In the genomic region with DNA sequence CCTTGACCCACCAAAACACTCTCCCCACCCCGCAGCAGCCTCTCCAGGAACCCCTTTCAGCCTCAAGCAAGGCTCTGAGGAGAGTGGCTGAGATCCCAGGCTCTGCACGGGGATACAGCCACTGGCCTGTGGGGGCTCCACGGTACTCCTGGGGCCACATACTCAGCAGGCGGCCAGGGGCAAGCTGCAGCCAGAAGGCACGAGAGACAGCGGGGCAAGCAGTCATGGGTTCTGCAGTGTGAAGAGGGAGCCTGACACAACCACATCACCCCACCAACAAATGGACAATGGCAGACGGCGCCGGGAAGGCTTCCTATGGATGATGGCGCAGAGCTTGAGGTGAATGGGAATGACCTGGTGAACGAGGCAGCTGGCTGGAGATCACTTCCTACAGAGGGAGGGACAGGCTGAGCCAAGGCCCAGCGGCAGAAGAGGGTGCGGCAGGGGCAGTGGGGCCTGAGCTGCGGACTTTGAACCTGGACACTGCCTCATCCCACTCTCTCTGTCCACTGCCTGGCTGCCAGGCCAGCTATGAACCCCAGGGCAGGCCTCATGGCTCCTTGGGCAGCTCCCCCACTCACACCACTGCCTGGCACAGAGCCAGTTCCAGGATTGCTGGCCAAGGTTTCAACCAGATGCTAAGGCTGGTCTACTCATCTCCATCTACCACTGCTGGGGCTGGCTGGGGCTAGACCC, we compare ENCODE assay signal across 1 cellular context.
A peak's percentile ranks its signal among the peaks of the same experiment; 100 is the strongest.
TF ChIP-seq lines count a peak whose summit lies in the region.

No MANE protein-coding gene starts in this region.

TF ChIP-seq in HepG2, 621 proteins besides CTCF, POLR2A, EP300 and RAD21 (continued from another document and continues in another):
- TF ChIP-seq, protein P1, sequence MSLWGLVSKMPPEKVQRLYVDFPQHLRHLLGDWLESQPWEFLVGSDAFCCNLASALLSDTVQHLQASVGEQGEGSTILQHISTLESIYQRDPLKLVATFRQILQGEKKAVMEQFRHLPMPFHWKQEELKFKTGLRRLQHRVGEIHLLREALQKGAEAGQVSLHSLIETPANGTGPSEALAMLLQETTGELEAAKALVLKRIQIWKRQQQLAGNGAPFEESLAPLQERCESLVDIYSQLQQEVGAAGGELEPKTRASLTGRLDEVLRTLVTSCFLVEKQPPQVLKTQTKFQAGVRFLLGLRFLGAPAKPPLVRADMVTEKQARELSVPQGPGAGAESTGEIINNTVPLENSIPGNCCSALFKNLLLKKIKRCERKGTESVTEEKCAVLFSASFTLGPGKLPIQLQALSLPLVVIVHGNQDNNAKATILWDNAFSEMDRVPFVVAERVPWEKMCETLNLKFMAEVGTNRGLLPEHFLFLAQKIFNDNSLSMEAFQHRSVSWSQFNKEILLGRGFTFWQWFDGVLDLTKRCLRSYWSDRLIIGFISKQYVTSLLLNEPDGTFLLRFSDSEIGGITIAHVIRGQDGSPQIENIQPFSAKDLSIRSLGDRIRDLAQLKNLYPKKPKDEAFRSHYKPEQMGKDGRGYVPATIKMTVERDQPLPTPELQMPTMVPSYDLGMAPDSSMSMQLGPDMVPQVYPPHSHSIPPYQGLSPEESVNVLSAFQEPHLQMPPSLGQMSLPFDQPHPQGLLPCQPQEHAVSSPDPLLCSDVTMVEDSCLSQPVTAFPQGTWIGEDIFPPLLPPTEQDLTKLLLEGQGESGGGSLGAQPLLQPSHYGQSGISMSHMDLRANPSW (CRISPR knock-in tag; IDR thresholded peaks at IDR 0.05; ENCODE audit: borderline replicate concordance): no peak
- TF ChIP-seq FLYWCH1 (CRISPR knock-in tag; IDR thresholded peaks at IDR 0.05): no peak
- TF ChIP-seq ZNF737 (CRISPR knock-in tag; IDR thresholded peaks at IDR 0.05; ENCODE audit: borderline replicate concordance): no peak
- TF ChIP-seq ZNF672 (CRISPR knock-in tag; IDR thresholded peaks at IDR 0.05): no peak
- no peak for TF ChIP-seq ZNF660 (CRISPR knock-in tag; IDR thresholded peaks at IDR 0.05; ENCODE audit: borderline replicate concordance, low read depth)
- TF ChIP-seq, protein P2, sequence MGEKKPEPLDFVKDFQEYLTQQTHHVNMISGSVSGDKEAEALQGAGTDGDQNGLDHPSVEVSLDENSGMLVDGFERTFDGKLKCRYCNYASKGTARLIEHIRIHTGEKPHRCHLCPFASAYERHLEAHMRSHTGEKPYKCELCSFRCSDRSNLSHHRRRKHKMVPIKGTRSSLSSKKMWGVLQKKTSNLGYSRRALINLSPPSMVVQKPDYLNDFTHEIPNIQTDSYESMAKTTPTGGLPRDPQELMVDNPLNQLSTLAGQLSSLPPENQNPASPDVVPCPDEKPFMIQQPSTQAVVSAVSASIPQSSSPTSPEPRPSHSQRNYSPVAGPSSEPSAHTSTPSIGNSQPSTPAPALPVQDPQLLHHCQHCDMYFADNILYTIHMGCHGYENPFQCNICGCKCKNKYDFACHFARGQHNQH (CRISPR knock-in tag; IDR thresholded peaks at IDR 0.05): peak; percentile 80
- TF ChIP-seq, protein P3, sequence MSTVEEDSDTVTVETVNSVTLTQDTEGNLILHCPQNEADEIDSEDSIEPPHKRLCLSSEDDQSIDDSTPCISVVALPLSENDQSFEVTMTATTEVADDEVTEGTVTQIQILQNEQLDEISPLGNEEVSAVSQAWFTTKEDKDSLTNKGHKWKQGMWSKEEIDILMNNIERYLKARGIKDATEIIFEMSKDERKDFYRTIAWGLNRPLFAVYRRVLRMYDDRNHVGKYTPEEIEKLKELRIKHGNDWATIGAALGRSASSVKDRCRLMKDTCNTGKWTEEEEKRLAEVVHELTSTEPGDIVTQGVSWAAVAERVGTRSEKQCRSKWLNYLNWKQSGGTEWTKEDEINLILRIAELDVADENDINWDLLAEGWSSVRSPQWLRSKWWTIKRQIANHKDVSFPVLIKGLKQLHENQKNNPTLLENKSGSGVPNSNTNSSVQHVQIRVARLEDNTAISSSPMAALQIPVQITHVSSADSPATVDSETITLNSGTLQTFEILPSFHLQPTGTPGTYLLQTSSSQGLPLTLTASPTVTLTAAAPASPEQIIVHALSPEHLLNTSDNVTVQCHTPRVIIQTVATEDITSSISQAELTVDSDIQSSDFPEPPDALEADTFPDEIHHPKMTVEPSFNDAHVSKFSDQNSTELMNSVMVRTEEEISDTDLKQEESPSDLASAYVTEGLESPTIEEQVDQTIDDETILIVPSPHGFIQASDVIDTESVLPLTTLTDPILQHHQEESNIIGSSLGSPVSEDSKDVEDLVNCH (CRISPR knock-in tag; IDR thresholded peaks at IDR 0.05): no peak
- TF ChIP-seq, protein P4, sequence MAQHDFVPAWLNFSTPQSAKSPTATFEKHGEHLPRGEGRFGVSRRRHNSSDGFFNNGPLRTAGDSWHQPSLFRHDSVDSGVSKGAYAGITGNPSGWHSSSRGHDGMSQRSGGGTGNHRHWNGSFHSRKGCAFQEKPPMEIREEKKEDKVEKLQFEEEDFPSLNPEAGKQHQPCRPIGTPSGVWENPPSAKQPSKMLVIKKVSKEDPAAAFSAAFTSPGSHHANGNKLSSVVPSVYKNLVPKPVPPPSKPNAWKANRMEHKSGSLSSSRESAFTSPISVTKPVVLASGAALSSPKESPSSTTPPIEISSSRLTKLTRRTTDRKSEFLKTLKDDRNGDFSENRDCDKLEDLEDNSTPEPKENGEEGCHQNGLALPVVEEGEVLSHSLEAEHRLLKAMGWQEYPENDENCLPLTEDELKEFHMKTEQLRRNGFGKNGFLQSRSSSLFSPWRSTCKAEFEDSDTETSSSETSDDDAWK (CRISPR knock-in tag; IDR thresholded peaks at IDR 0.05): no peak
- TF ChIP-seq KDM2A (CRISPR knock-in tag; IDR thresholded peaks at IDR 0.05; ENCODE audit: borderline replicate concordance, low read depth): peak; percentile 79
- no peak for TF ChIP-seq SYNCRIP (IDR thresholded peaks at IDR 0.05; ENCODE audit: insufficient read depth, low read depth, low read length)
- no peak for TF ChIP-seq ATF7 (IDR thresholded peaks at IDR 0.05)
- no peak for TF ChIP-seq ATF7 (CRISPR knock-in tag; IDR thresholded peaks at IDR 0.05)
- peak; percentile 86; the same call in 1 of the 2 replicates for TF ChIP-seq MAF1 (CRISPR knock-in tag; IDR thresholded peaks at IDR 0.05; ENCODE audit: borderline replicate concordance)
- TF ChIP-seq ZNF891 (CRISPR knock-in tag; IDR thresholded peaks at IDR 0.05): peak; percentile 38; the same call in 1 of the 2 replicates
- peak; percentile 84 for TF ChIP-seq KDM6A (CRISPR knock-in tag; IDR thresholded peaks at IDR 0.05; ENCODE audit: low read depth)
- no peak for TF ChIP-seq CHD2 (IDR thresholded peaks at IDR 0.05; ENCODE audit: low read depth, low read length)
- TF ChIP-seq, protein P5, sequence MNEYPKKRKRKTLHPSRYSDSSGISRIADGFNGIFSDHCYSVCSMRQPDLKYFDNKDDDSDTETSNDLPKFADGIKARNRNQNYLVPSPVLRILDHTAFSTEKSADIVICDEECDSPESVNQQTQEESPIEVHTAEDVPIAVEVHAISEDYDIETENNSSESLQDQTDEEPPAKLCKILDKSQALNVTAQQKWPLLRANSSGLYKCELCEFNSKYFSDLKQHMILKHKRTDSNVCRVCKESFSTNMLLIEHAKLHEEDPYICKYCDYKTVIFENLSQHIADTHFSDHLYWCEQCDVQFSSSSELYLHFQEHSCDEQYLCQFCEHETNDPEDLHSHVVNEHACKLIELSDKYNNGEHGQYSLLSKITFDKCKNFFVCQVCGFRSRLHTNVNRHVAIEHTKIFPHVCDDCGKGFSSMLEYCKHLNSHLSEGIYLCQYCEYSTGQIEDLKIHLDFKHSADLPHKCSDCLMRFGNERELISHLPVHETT (CRISPR knock-in tag; conservative IDR thresholded peaks at IDR 0.05): no peak
- TF ChIP-seq MXD4 (CRISPR knock-in tag; IDR thresholded peaks at IDR 0.05): peak; percentile 73; the same call in 1 of the 2 replicates
- TF ChIP-seq, protein P6, sequence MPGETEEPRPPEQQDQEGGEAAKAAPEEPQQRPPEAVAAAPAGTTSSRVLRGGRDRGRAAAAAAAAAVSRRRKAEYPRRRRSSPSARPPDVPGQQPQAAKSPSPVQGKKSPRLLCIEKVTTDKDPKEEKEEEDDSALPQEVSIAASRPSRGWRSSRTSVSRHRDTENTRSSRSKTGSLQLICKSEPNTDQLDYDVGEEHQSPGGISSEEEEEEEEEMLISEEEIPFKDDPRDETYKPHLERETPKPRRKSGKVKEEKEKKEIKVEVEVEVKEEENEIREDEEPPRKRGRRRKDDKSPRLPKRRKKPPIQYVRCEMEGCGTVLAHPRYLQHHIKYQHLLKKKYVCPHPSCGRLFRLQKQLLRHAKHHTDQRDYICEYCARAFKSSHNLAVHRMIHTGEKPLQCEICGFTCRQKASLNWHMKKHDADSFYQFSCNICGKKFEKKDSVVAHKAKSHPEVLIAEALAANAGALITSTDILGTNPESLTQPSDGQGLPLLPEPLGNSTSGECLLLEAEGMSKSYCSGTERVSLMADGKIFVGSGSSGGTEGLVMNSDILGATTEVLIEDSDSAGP (CRISPR knock-in tag; IDR thresholded peaks at IDR 0.05; ENCODE audit: borderline replicate concordance): peak; percentile 76; the same call in 1 of the 2 replicates
- peak in 1 of 2 experiments; percentile 41; a peak in 2 of 4 replicates for TF ChIP-seq NR2F1 (CRISPR knock-in tag; IDR thresholded peaks at IDR 0.05)
- TF ChIP-seq, protein P7, sequence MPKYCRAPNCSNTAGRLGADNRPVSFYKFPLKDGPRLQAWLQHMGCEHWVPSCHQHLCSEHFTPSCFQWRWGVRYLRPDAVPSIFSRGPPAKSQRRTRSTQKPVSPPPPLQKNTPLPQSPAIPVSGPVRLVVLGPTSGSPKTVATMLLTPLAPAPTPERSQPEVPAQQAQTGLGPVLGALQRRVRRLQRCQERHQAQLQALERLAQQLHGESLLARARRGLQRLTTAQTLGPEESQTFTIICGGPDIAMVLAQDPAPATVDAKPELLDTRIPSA (CRISPR knock-in tag; IDR thresholded peaks at IDR 0.05; ENCODE audit: borderline replicate concordance): no peak
- peak; percentile 42 for TF ChIP-seq NFYC (CRISPR knock-in tag; IDR thresholded peaks at IDR 0.05)
- 0 out of 2 replicates have a peak, but pooled peaks have one; percentile 69 for TF ChIP-seq GTF2F1 (IDR thresholded peaks at IDR 0.05; ENCODE audit: low read length)
- TF ChIP-seq, protein P8, sequence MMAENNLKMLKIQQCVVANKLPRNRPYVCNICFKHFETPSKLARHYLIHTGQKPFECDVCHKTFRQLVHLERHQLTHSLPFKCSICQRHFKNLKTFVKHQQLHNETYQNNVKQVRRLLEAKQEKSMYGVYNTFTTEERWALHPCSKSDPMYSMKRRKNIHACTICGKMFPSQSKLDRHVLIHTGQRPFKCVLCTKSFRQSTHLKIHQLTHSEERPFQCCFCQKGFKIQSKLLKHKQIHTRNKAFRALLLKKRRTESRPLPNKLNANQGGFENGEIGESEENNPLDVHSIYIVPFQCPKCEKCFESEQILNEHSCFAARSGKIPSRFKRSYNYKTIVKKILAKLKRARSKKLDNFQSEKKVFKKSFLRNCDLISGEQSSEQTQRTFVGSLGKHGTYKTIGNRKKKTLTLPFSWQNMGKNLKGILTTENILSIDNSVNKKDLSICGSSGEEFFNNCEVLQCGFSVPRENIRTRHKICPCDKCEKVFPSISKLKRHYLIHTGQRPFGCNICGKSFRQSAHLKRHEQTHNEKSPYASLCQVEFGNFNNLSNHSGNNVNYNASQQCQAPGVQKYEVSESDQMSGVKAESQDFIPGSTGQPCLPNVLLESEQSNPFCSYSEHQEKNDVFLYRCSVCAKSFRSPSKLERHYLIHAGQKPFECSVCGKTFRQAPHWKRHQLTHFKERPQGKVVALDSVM (CRISPR knock-in tag; IDR thresholded peaks at IDR 0.05): no peak
- TF ChIP-seq CEBPB (IDR thresholded peaks at IDR 0.05; ENCODE audit: borderline replicate concordance, low read depth, low read length): no peak
- TF ChIP-seq ZNF260 (CRISPR knock-in tag; IDR thresholded peaks at IDR 0.05; ENCODE audit: borderline replicate concordance, low read depth): no peak
- TF ChIP-seq, protein P9, sequence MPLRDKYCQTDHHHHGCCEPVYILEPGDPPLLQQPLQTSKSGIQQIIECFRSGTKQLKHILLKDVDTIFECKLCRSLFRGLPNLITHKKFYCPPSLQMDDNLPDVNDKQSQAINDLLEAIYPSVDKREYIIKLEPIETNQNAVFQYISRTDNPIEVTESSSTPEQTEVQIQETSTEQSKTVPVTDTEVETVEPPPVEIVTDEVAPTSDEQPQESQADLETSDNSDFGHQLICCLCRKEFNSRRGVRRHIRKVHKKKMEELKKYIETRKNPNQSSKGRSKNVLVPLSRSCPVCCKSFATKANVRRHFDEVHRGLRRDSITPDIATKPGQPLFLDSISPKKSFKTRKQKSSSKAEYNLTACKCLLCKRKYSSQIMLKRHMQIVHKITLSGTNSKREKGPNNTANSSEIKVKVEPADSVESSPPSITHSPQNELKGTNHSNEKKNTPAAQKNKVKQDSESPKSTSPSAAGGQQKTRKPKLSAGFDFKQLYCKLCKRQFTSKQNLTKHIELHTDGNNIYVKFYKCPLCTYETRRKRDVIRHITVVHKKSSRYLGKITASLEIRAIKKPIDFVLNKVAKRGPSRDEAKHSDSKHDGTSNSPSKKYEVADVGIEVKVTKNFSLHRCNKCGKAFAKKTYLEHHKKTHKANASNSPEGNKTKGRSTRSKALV (CRISPR knock-in tag; IDR thresholded peaks at IDR 0.05): 0 out of 2 replicates have a peak, but pooled peaks have one; percentile 65
- TF ChIP-seq, protein P10, sequence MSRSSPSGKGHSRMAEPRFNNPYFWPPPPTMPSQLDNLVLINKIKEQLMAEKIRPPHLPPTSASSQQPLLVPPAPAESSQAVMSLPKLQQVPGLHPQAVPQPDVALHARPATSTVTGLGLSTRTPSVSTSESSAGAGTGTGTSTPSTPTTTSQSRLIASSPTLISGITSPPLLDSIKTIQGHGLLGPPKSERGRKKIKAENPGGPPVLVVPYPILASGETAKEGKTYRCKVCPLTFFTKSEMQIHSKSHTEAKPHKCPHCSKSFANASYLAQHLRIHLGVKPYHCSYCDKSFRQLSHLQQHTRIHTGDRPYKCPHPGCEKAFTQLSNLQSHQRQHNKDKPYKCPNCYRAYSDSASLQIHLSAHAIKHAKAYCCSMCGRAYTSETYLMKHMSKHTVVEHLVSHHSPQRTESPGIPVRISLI (CRISPR knock-in tag; IDR thresholded peaks at IDR 0.05; ENCODE audit: borderline replicate concordance): no peak
- peak; percentile 20 for TF ChIP-seq ZNF781 (CRISPR knock-in tag; IDR thresholded peaks at IDR 0.05; ENCODE audit: borderline replicate concordance, not compliant biosample characterization)
- peak; percentile 64; the same call in 1 of the 2 replicates for TF ChIP-seq MIER2 (CRISPR knock-in tag; IDR thresholded peaks at IDR 0.05)
- no peak for TF ChIP-seq DNMT1 (CRISPR knock-in tag; IDR thresholded peaks at IDR 0.05)
- TF ChIP-seq, protein P11, sequence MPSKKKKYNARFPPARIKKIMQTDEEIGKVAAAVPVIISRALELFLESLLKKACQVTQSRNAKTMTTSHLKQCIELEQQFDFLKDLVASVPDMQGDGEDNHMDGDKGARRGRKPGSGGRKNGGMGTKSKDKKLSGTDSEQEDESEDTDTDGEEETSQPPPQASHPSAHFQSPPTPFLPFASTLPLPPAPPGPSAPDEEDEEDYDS (CRISPR knock-in tag; IDR thresholded peaks at IDR 0.05): peak; percentile 37
- no peak for TF ChIP-seq ARNT (IDR thresholded peaks at IDR 0.05)
- TF ChIP-seq ZFP90 (CRISPR knock-in tag; IDR thresholded peaks at IDR 0.05; ENCODE audit: borderline replicate concordance): peak; percentile 88; the same call in 1 of the 2 replicates
- TF ChIP-seq MAFF (IDR thresholded peaks at IDR 0.05; ENCODE audit: low read depth, low read length): no peak
- no peak for TF ChIP-seq ZNF75D (CRISPR knock-in tag; IDR thresholded peaks at IDR 0.05; ENCODE audit: borderline replicate concordance)
